Comparison of ENCODE assay signal across 33 cellular contexts in genomic region chr1:83932693-83933092, GRCh38.
"Had no signal": no experiment of that assay in that cellular context is flagged by ENCODE, and none has a peak within 500 bp of the region (broad histone marks: within the 10 kb centered on the region; RNA-seq: fewer than 3 reads in every experiment).

No MANE protein-coding gene starts in this region.

- H3K27ac ChIP-seq: brain microvascular endothelial cell, colonic mucosa, esophagus muscularis mucosa, foreskin keratinocyte, gastrocnemius medialis, heart right ventricle, hepatocyte, WERI-Rb-1 had no signal

- H3K27me3 ChIP-seq: brain microvascular endothelial cell, colonic mucosa, esophagus muscularis mucosa, foreskin keratinocyte, gastrocnemius medialis, heart right ventricle, hepatocyte had no signal

- H3K4me2 ChIP-seq: hepatocyte had no signal

- H2AFZ ChIP-seq: hepatocyte had no signal

- H3K9me3 ChIP-seq: colonic mucosa, esophagus muscularis mucosa, gastrocnemius medialis, heart right ventricle had no signal

- ATAC-seq: activated CD4-positive, alpha-beta T cell treated with anti-CD3 and anti-CD28 coated beads for 36 hours; activated CD8-positive, alpha-beta memory T cell treated with anti-CD3 and anti-CD28 coated beads, Interleukin-2, amount 10 ng/mL, durations not matched to agents 7 days and 5 days; activated CD8-positive, alpha-beta T cell treated with anti-CD3 and anti-CD28 coated beads, Interleukin-2, amount 10 ng/mL, durations not matched to agents 7 days and 5 days; activated naive CD4-positive, alpha-beta T cell treated with anti-CD3 and anti-CD28 coated beads, Interleukin-2, amount 50 U/mL, for 72 hours; activated T-cell treated with anti-CD3 and anti-CD28 coated beads, Interleukin-2, amount 50 U/mL, for 72 hours; foreskin keratinocyte; gastrocnemius medialis; heart right ventricle; T-cell had no signal

- H3K9me3 Mint-ChIP-seq: activated B cell treated with CpG ODN at 0.5 μM for 24 hours; activated CD4-positive, alpha-beta memory T cell treated with anti-CD3 and anti-CD28 coated beads for 36 hours; activated CD4-positive, alpha-beta T cell treated with anti-CD3 and anti-CD28 coated beads, Interleukin-2, amount 10 ng/mL, durations not matched to agents 24 days and 14 days; activated naive CD4-positive, alpha-beta T cell treated with anti-CD3 and anti-CD28 coated beads, Interleukin-2, amount 10 ng/mL, durations not matched to agents 7 days and 5 days; activated naive CD4-positive, alpha-beta T cell treated with anti-CD3 and anti-CD28 coated beads, Interleukin-2, amount 50 U/mL, for 72 hours; activated naive CD8-positive, alpha-beta T cell treated with anti-CD3 and anti-CD28 coated beads, Interleukin-2, amount 10 ng/mL, durations not matched to agents 7 days and 5 days; activated T-cell treated with anti-CD3 and anti-CD28 coated beads, Interleukin-2, amount 50 U/mL, for 24 hours; activated T-cell treated with anti-CD3 and anti-CD28 coated beads, Interleukin-2, amount 50 U/mL, for 72 hours; endodermal cell; T-cell; T-helper 1 cell treated with Interleukin-12 subunit alpha and Interleukin-12 subunit beta and Interleukin-4 antibody, amounts not matched to agents 30 μg/mL and 1 μg/mL, for 36 hours had no signal

- H3K4me3 ChIP-seq: colonic mucosa, esophagus muscularis mucosa, gastrocnemius medialis, heart right ventricle, hepatocyte had no signal

- H3K27ac Mint-ChIP-seq: activated B cell treated with CpG ODN at 0.5 μM for 24 hours; activated CD4-positive, alpha-beta memory T cell treated with anti-CD3 and anti-CD28 coated beads for 36 hours; activated CD4-positive, alpha-beta T cell treated with anti-CD3 and anti-CD28 coated beads for 36 hours; activated CD4-positive, alpha-beta T cell treated with anti-CD3 and anti-CD28 coated beads, Interleukin-2, amount 10 ng/mL, durations not matched to agents 24 days and 14 days; activated CD8-positive, alpha-beta memory T cell treated with anti-CD3 and anti-CD28 coated beads, Interleukin-2, amount 10 ng/mL, durations not matched to agents 7 days and 5 days; activated CD8-positive, alpha-beta T cell treated with anti-CD3 and anti-CD28 coated beads, Interleukin-2, amount 10 ng/mL, durations not matched to agents 7 days and 5 days; activated naive CD4-positive, alpha-beta T cell treated with anti-CD3 and anti-CD28 coated beads, Interleukin-2, amount 10 ng/mL, durations not matched to agents 7 days and 5 days; activated naive CD4-positive, alpha-beta T cell treated with anti-CD3 and anti-CD28 coated beads, Interleukin-2, amount 50 U/mL, for 72 hours; activated naive CD8-positive, alpha-beta T cell treated with anti-CD3 and anti-CD28 coated beads, Interleukin-2, amount 10 ng/mL, durations not matched to agents 7 days and 5 days; activated T-cell treated with anti-CD3 and anti-CD28 coated beads, Interleukin-2, amount 50 U/mL, for 24 hours; activated T-cell treated with anti-CD3 and anti-CD28 coated beads, Interleukin-2, amount 50 U/mL, for 72 hours; endodermal cell; T-cell; T-helper 1 cell treated with Interleukin-12 subunit alpha and Interleukin-12 subunit beta and Interleukin-4 antibody, amounts not matched to agents 30 μg/mL and 1 μg/mL, for 36 hours had no signal

- H3K4me1 Mint-ChIP-seq: activated B cell treated with CpG ODN at 0.5 μM for 24 hours; activated CD4-positive, alpha-beta T cell treated with anti-CD3 and anti-CD28 coated beads for 36 hours; activated CD4-positive, alpha-beta T cell treated with anti-CD3 and anti-CD28 coated beads, Interleukin-2, amount 10 ng/mL, durations not matched to agents 24 days and 14 days; activated CD8-positive, alpha-beta memory T cell treated with anti-CD3 and anti-CD28 coated beads, Interleukin-2, amount 10 ng/mL, durations not matched to agents 7 days and 5 days; activated naive CD4-positive, alpha-beta T cell treated with anti-CD3 and anti-CD28 coated beads, Interleukin-2, amount 10 ng/mL, durations not matched to agents 7 days and 5 days; endodermal cell; T-cell had no signal

- H3K79me2 ChIP-seq: hepatocyte had no signal

- H3K36me3 ChIP-seq: brain microvascular endothelial cell, colonic mucosa, gastrocnemius medialis had no signal

- H3K27me3 Mint-ChIP-seq: activated B cell treated with CpG ODN at 0.5 μM for 24 hours; activated CD4-positive, alpha-beta T cell treated with anti-CD3 and anti-CD28 coated beads for 36 hours; activated naive CD4-positive, alpha-beta T cell treated with anti-CD3 and anti-CD28 coated beads, Interleukin-2, amount 10 ng/mL, durations not matched to agents 7 days and 5 days had no signal

- DNase-seq: activated B cell treated with CpG ODN at 0.5 μM for 24 hours; activated CD4-positive, alpha-beta memory T cell treated with anti-CD3 and anti-CD28 coated beads for 36 hours; activated CD4-positive, alpha-beta T cell treated with anti-CD3 and anti-CD28 coated beads for 36 hours; activated CD4-positive, alpha-beta T cell treated with anti-CD3 and anti-CD28 coated beads, Interleukin-2, amount 10 ng/mL, durations not matched to agents 24 days and 14 days; activated CD4-positive, CD25-positive, alpha-beta regulatory T cell treated with anti-CD3 and anti-CD28 coated beads, Interleukin-2, amount 50 U/mL, for 72 hours; activated CD8-positive, alpha-beta memory T cell treated with anti-CD3 and anti-CD28 coated beads, Interleukin-2, amount 10 ng/mL, durations not matched to agents 7 days and 5 days; activated CD8-positive, alpha-beta memory T cell treated with anti-CD3 and anti-CD28 coated beads, Interleukin-2, amount 50 U/mL, for 4 hours; activated CD8-positive, alpha-beta T cell treated with anti-CD3 and anti-CD28 coated beads, Interleukin-2, amount 10 ng/mL, durations not matched to agents 7 days and 5 days; activated gamma-delta T cell; activated naive CD4-positive, alpha-beta T cell; activated naive CD4-positive, alpha-beta T cell treated with anti-CD3 and anti-CD28 coated beads, Interleukin-2, amount 10 ng/mL, durations not matched to agents 7 days and 5 days; activated naive CD8-positive, alpha-beta T cell treated with anti-CD3 and anti-CD28 coated beads, Interleukin-2, amount 10 ng/mL, durations not matched to agents 7 days and 5 days; activated T-cell treated with anti-CD3 and anti-CD28 coated beads for 4 hours; activated T-cell treated with anti-CD3 and anti-CD28 coated beads, Interleukin-2, amount 50 U/mL, for 24 hours; activated T-cell treated with anti-CD3 and anti-CD28 coated beads, Interleukin-2, amount 50 U/mL, for 72 hours; anterior cingulate cortex; brain microvascular endothelial cell; colonic mucosa; effector memory CD4-positive, alpha-beta T cell; endodermal cell; erythroblast; foreskin keratinocyte; gastrocnemius medialis; heart right ventricle; T-cell; T-helper 9 cell; WERI-Rb-1 had no signal

- H3K4me1 ChIP-seq: colonic mucosa, foreskin keratinocyte, heart right ventricle had no signal

- H3K36me3 Mint-ChIP-seq: activated CD4-positive, alpha-beta memory T cell treated with anti-CD3 and anti-CD28 coated beads for 36 hours; activated CD8-positive, alpha-beta memory T cell treated with anti-CD3 and anti-CD28 coated beads, Interleukin-2, amount 10 ng/mL, durations not matched to agents 7 days and 5 days; activated naive CD4-positive, alpha-beta T cell treated with anti-CD3 and anti-CD28 coated beads, Interleukin-2, amount 10 ng/mL, durations not matched to agents 7 days and 5 days; activated naive CD4-positive, alpha-beta T cell treated with anti-CD3 and anti-CD28 coated beads, Interleukin-2, amount 50 U/mL, for 72 hours; activated naive CD8-positive, alpha-beta T cell treated with anti-CD3 and anti-CD28 coated beads, Interleukin-2, amount 10 ng/mL, durations not matched to agents 7 days and 5 days; T-cell had no signal

- H3K4me3 Mint-ChIP-seq: activated B cell treated with CpG ODN at 0.5 μM for 24 hours; activated CD4-positive, alpha-beta memory T cell treated with anti-CD3 and anti-CD28 coated beads for 36 hours; activated CD4-positive, alpha-beta T cell treated with anti-CD3 and anti-CD28 coated beads for 36 hours; activated CD4-positive, alpha-beta T cell treated with anti-CD3 and anti-CD28 coated beads, Interleukin-2, amount 10 ng/mL, durations not matched to agents 24 days and 14 days; activated CD8-positive, alpha-beta memory T cell treated with anti-CD3 and anti-CD28 coated beads, Interleukin-2, amount 10 ng/mL, durations not matched to agents 7 days and 5 days; activated CD8-positive, alpha-beta T cell treated with anti-CD3 and anti-CD28 coated beads, Interleukin-2, amount 10 ng/mL, durations not matched to agents 7 days and 5 days; activated naive CD4-positive, alpha-beta T cell treated with anti-CD3 and anti-CD28 coated beads, Interleukin-2, amount 10 ng/mL, durations not matched to agents 7 days and 5 days; activated naive CD8-positive, alpha-beta T cell treated with anti-CD3 and anti-CD28 coated beads, Interleukin-2, amount 10 ng/mL, durations not matched to agents 7 days and 5 days; activated T-cell treated with anti-CD3 and anti-CD28 coated beads, Interleukin-2, amount 50 U/mL, for 24 hours; activated T-cell treated with anti-CD3 and anti-CD28 coated beads, Interleukin-2, amount 50 U/mL, for 72 hours; endodermal cell; T-cell; T-helper 1 cell treated with Interleukin-12 subunit alpha and Interleukin-12 subunit beta and Interleukin-4 antibody, amounts not matched to agents 30 μg/mL and 1 μg/mL, for 36 hours had no signal

- FAIRE-seq: astrocyte, bronchial epithelial cell had no signal
